3 cellular contexts compared by ENCODE assay signal in genomic region chr1:145958734-145959133, GRCh38.
A peak's percentile ranks its signal among the peaks of the same experiment; 100 is the strongest.
TF ChIP-seq lines count a peak whose summit lies in the region.

No MANE protein-coding gene starts in this region.

TF ChIP-seq in HEK293, 187 proteins besides CTCF, POLR2A, EP300 and RAD21:
- TF ChIP-seq ZNF664 (tag by site-specific recombination; IDR thresholded peaks at IDR 0.05), result peak; percentile 91
- TF ChIP-seq, protein P1, sequence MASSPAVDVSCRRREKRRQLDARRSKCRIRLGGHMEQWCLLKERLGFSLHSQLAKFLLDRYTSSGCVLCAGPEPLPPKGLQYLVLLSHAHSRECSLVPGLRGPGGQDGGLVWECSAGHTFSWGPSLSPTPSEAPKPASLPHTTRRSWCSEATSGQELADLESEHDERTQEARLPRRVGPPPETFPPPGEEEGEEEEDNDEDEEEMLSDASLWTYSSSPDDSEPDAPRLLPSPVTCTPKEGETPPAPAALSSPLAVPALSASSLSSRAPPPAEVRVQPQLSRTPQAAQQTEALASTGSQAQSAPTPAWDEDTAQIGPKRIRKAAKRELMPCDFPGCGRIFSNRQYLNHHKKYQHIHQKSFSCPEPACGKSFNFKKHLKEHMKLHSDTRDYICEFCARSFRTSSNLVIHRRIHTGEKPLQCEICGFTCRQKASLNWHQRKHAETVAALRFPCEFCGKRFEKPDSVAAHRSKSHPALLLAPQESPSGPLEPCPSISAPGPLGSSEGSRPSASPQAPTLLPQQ (tag by site-specific recombination; IDR thresholded peaks at IDR 0.05), result no peak
- peak; percentile 70; the same call in 1 of the 2 replicates for TF ChIP-seq ZSCAN4 (tag by site-specific recombination; IDR thresholded peaks at IDR 0.05)
- TF ChIP-seq, protein P2, sequence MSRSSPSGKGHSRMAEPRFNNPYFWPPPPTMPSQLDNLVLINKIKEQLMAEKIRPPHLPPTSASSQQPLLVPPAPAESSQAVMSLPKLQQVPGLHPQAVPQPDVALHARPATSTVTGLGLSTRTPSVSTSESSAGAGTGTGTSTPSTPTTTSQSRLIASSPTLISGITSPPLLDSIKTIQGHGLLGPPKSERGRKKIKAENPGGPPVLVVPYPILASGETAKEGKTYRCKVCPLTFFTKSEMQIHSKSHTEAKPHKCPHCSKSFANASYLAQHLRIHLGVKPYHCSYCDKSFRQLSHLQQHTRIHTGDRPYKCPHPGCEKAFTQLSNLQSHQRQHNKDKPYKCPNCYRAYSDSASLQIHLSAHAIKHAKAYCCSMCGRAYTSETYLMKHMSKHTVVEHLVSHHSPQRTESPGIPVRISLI (tag by site-specific recombination; IDR thresholded peaks at IDR 0.05), result no peak
- no peak for TF ChIP-seq ZBTB8A (tag by site-specific recombination; IDR thresholded peaks at IDR 0.05)

TF ChIP-seq in K562, 482 proteins besides CTCF, POLR2A, EP300 and RAD21:
- TF ChIP-seq, protein P3, sequence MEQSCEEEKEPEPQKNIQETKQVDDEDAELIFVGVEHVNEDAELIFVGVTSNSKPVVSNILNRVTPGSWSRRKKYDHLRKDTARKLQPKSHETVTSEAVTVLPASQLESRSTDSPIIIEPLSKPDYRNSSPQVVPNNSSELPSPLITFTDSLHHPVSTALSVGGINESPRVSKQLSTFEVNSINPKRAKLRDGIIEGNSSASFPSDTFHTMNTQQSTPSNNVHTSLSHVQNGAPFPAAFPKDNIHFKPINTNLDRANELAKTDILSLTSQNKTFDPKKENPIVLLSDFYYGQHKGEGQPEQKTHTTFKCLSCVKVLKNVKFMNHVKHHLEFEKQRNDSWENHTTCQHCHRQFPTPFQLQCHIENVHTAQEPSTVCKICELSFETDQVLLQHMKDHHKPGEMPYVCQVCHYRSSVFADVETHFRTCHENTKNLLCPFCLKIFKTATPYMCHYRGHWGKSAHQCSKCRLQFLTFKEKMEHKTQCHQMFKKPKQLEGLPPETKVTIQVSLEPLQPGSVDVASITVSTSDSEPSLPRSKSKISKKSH (CRISPR knock-in tag; IDR thresholded peaks at IDR 0.05), result no peak
- no peak for TF ChIP-seq STAG1 (CRISPR knock-in tag; IDR thresholded peaks at IDR 0.05; ENCODE audit: borderline replicate concordance)
- no peak for TF ChIP-seq JUND (IDR thresholded peaks at IDR 0.05; ENCODE audit: borderline replicate concordance, low read depth, low read length)
- TF ChIP-seq JUND (tag; IDR thresholded peaks at IDR 0.05; ENCODE audit: borderline replicate concordance, low read depth, low read length), result no peak
- no peak for TF ChIP-seq MNT (conservative IDR thresholded peaks at IDR 0.05)
- TF ChIP-seq ZNF239 (CRISPR knock-in tag; IDR thresholded peaks at IDR 0.05), result no peak
TF ChIP-seq in K562: peak in this region for 0.

TF ChIP-seq in neural cell, 6 proteins besides CTCF, POLR2A, EP300 and RAD21:
- TF ChIP-seq POLR2AphosphoS5 (IDR thresholded peaks at IDR 0.05) (no peak), MXI1 (conservative IDR thresholded peaks at IDR 0.05; ENCODE audit: poor library complexity, severe bottlenecking) (no peak), EZH2 (IDR thresholded peaks at IDR 0.05; ENCODE audit: borderline replicate concordance, insufficient read depth, low read length, poor library complexity, severe bottlenecking) (no peak), SMC3 (conservative IDR thresholded peaks at IDR 0.05; ENCODE audit: poor library complexity) (no peak), TAF1 (IDR thresholded peaks at IDR 0.05; ENCODE audit: low read depth) (no peak)
- TF ChIP-seq, protein P4, sequence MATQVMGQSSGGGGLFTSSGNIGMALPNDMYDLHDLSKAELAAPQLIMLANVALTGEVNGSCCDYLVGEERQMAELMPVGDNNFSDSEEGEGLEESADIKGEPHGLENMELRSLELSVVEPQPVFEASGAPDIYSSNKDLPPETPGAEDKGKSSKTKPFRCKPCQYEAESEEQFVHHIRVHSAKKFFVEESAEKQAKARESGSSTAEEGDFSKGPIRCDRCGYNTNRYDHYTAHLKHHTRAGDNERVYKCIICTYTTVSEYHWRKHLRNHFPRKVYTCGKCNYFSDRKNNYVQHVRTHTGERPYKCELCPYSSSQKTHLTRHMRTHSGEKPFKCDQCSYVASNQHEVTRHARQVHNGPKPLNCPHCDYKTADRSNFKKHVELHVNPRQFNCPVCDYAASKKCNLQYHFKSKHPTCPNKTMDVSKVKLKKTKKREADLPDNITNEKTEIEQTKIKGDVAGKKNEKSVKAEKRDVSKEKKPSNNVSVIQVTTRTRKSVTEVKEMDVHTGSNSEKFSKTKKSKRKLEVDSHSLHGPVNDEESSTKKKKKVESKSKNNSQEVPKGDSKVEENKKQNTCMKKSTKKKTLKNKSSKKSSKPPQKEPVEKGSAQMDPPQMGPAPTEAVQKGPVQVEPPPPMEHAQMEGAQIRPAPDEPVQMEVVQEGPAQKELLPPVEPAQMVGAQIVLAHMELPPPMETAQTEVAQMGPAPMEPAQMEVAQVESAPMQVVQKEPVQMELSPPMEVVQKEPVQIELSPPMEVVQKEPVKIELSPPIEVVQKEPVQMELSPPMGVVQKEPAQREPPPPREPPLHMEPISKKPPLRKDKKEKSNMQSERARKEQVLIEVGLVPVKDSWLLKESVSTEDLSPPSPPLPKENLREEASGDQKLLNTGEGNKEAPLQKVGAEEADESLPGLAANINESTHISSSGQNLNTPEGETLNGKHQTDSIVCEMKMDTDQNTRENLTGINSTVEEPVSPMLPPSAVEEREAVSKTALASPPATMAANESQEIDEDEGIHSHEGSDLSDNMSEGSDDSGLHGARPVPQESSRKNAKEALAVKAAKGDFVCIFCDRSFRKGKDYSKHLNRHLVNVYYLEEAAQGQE (IDR thresholded peaks at IDR 0.05; ENCODE audit: borderline replicate concordance), result no peak
TF ChIP-seq in neural cell: peak in this region for 0.
